ENCODE assay signal across 8 cellular contexts in the genomic region with DNA sequence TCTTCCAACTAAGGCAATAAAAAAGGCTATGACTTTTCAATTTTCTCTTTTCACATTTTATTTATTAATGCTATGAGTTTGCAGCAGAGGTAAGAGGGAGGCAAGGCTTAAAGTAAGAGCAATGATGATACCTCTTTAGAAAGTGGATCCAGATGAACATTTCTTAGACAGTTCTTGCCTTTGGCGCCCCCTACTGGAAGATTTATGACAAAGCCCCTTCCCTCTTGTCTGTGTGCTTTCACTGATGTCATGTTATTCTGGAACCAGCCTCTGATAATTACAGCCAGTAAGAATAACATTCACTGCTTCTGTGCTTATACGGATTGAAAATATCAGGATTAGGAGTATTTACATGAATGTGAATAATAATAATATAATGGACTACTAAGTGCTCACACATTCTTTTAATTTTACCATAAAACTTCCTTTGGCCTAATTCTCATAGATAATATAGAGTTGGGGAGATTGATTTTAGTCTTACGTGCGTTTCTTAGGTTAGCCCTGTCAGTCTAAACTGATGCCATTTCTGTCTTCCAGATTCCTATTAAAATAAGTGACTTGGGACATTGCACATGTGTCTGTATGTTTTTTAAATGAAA.
DNase-seq lines count a peak whose midpoint lies in the region; ATAC-seq and TF ChIP-seq lines count a peak whose summit lies in the region.

No MANE protein-coding gene starts in this region.

- H3K27ac ChIP-seq in KMS-11 = no peak overlapping the region
- no peak overlapping the region for H3K27ac ChIP-seq in fibroblast of lung (ENCODE audit: insufficient read depth, low read length)
- no peak overlapping the region for H3K27ac ChIP-seq in psoas muscle

- H3K79me2 ChIP-seq in KMS-11 (ENCODE audit: insufficient read depth, low read depth) (no peaks in the 10 kb centered on the region), fibroblast of lung (ENCODE audit: control insufficient read depth, insufficient read depth, low read length) (no peaks in the 10 kb centered on the region)

- no peaks in the 10 kb centered on the region for H3K36me3 Mint-ChIP-seq in activated naive CD8-positive, alpha-beta T cell treated with anti-CD3 and anti-CD28 coated beads, Interleukin-2, amount 50 U/mL, for 24 hours (ENCODE audit: low read depth)
- H3K36me3 Mint-ChIP-seq in activated naive CD8-positive, alpha-beta T cell treated with anti-CD3 and anti-CD28 coated beads for 36 hours = no peaks in the 10 kb centered on the region

- no peaks in the 10 kb centered on the region for H3K4me1 Mint-ChIP-seq in activated naive CD8-positive, alpha-beta T cell treated with anti-CD3 and anti-CD28 coated beads, Interleukin-2, amount 50 U/mL, for 24 hours
- H3K4me1 Mint-ChIP-seq in activated naive CD8-positive, alpha-beta T cell treated with anti-CD3 and anti-CD28 coated beads for 36 hours = no peaks in the 10 kb centered on the region

- no peaks in the 10 kb centered on the region for H3K27me3 Mint-ChIP-seq in activated naive CD8-positive, alpha-beta T cell treated with anti-CD3 and anti-CD28 coated beads, Interleukin-2, amount 50 U/mL, for 24 hours
- no peaks in the 10 kb centered on the region for H3K27me3 Mint-ChIP-seq in activated naive CD8-positive, alpha-beta T cell treated with anti-CD3 and anti-CD28 coated beads for 36 hours

- DNase-seq in activated naive CD8-positive, alpha-beta T cell treated with anti-CD3 and anti-CD28 coated beads, Interleukin-2, amount 50 U/mL, for 24 hours = peak; percentile 6
- DNase-seq in activated naive CD8-positive, alpha-beta T cell treated with anti-CD3 and anti-CD28 coated beads for 36 hours = no peak
- DNase-seq in SIG-M5 (lab: John Stamatoyannopoulos, UW) (peak; percentile 12), fibroblast of lung (ENCODE audit: low read depth in 2 of 2) (peak; percentile 3 to 64), psoas muscle (no peak)

- H3K9ac ChIP-seq in KMS-11 (no peak overlapping the region), fibroblast of lung (ENCODE audit: insufficient read depth, low read length) (no peak overlapping the region)

- WGBS in psoas muscle, 3 donors = 52 to 59% (median 57%) methylated on average over 4 of the region's 4 CpGs

- H3K4me1 ChIP-seq in KMS-11 (ENCODE audit: low read depth, poor library complexity, severe bottlenecking) (no peaks in the 10 kb centered on the region), fibroblast of lung (ENCODE audit: control insufficient read depth, extremely low read depth, insufficient read depth, low read length) (no peaks in the 10 kb centered on the region), psoas muscle (no peaks in the 10 kb centered on the region)

- intact Hi-C loops in psoas muscle (cut with DNase I) = no loop called here

- H4K20me1 ChIP-seq in KMS-11 (ENCODE audit: insufficient read depth) = no peaks in the 10 kb centered on the region
- no peaks in the 10 kb centered on the region for H4K20me1 ChIP-seq in fibroblast of lung (ENCODE audit: control insufficient read depth, extremely low read depth, insufficient read depth, low read length)

- TF ChIP-seq CTCF in KMS-11 (conservative IDR thresholded peaks at IDR 0.05; ENCODE audit: low read depth, low read length) = peak; percentile 64
- peak; percentile 50 to 68 for TF ChIP-seq CTCF in fibroblast of lung (conservative IDR thresholded peaks at IDR 0.05 in 1 of 2, IDR thresholded peaks at IDR 0.05 in 1 of 2; ENCODE audit: low read depth in 1 of 2, low read length in 2 of 2)
- peak; percentile 36 for TF ChIP-seq CTCF in psoas muscle (IDR thresholded peaks at IDR 0.05)

- H3K4me3 Mint-ChIP-seq in activated naive CD8-positive, alpha-beta T cell treated with anti-CD3 and anti-CD28 coated beads, Interleukin-2, amount 50 U/mL, for 24 hours = no peak overlapping the region
- no peak overlapping the region for H3K4me3 Mint-ChIP-seq in activated naive CD8-positive, alpha-beta T cell treated with anti-CD3 and anti-CD28 coated beads for 36 hours

- no peak overlapping the region for H2AFZ ChIP-seq in KMS-11 (ENCODE audit: low read depth)
- no peak overlapping the region for H2AFZ ChIP-seq in fibroblast of lung (ENCODE audit: low read length)

- H3K4me2 ChIP-seq in KMS-11 (no peak overlapping the region), fibroblast of lung (ENCODE audit: extremely low read depth, insufficient read depth, low read length) (no peak overlapping the region)

- H3K9me3 ChIP-seq in fibroblast of lung (ENCODE audit: control insufficient read depth, insufficient read depth, low read depth, low read length) = no peaks in the 10 kb centered on the region
- H3K9me3 ChIP-seq in psoas muscle = no peaks in the 10 kb centered on the region

- no peaks in the 10 kb centered on the region for H3K36me3 ChIP-seq in KMS-11 (ENCODE audit: insufficient read depth)
- H3K36me3 ChIP-seq in fibroblast of lung (ENCODE audit: control insufficient read depth, insufficient read depth, low read length) = no peaks in the 10 kb centered on the region
- H3K36me3 ChIP-seq in psoas muscle (ENCODE audit: insufficient read depth in 1 of 2, low read depth in 1 of 2) = no peaks in the 10 kb centered on the region

- no peak overlapping the region for H3K27ac Mint-ChIP-seq in activated naive CD8-positive, alpha-beta T cell treated with anti-CD3 and anti-CD28 coated beads, Interleukin-2, amount 50 U/mL, for 24 hours
- no peak overlapping the region for H3K27ac Mint-ChIP-seq in activated naive CD8-positive, alpha-beta T cell treated with anti-CD3 and anti-CD28 coated beads for 36 hours

- peaks cover 15% of the 10 kb centered on the region for H3K9me3 Mint-ChIP-seq in activated naive CD8-positive, alpha-beta T cell treated with anti-CD3 and anti-CD28 coated beads, Interleukin-2, amount 50 U/mL, for 24 hours
- H3K9me3 Mint-ChIP-seq in activated naive CD8-positive, alpha-beta T cell treated with anti-CD3 and anti-CD28 coated beads for 36 hours = peaks cover 15% of the 10 kb centered on the region

- H3K4me3 ChIP-seq in KMS-11 (IDR thresholded peaks at IDR 0.05; ENCODE audit: insufficient read depth, low read depth, low read length) = no peak overlapping the region
- no peak overlapping the region for H3K4me3 ChIP-seq in fibroblast of lung (replicated peaks in 1 of 4; ENCODE audit: control extremely low read depth in 1 of 4, insufficient read depth in 1 of 4, low read depth in 3 of 4, low read length in 4 of 4)
- H3K4me3 ChIP-seq in psoas muscle = no peak overlapping the region

- H3K27me3 ChIP-seq in KMS-11 (ENCODE audit: insufficient read depth, low read depth) (no peaks in the 10 kb centered on the region), fibroblast of lung (ENCODE audit: control insufficient read depth, insufficient read depth, low read length) (no peaks in the 10 kb centered on the region), psoas muscle (ENCODE audit: insufficient read depth in 3 of 3, low read length in 2 of 3) (no peaks in the 10 kb centered on the region)

- no peak for ATAC-seq in activated naive CD8-positive, alpha-beta T cell treated with anti-CD3 and anti-CD28 coated beads, Interleukin-2, amount 50 U/mL, for 24 hours
- no peak for ATAC-seq in psoas muscle
- ATAC-seq in GM21447 (IDR thresholded peaks at IDR 0.05; ENCODE audit: unreplicated experiment) = no peak
- no peak for ATAC-seq in GM18858 (IDR thresholded peaks at IDR 0.05; ENCODE audit: unreplicated experiment)

Comparison
In these comparisons a context has a peak if more than half of its experiments do, and no peak if none do; other contexts are left out.
1. DNase-seq: peak in activated naive CD8-positive, alpha-beta T cell treated with anti-CD3 and anti-CD28 coated beads, Interleukin-2, amount 50 U/mL, for 24 hours (single experiment), SIG-M5 (single experiment) and fibroblast of lung (2 of 2); none in activated naive CD8-positive, alpha-beta T cell treated with anti-CD3 and anti-CD28 coated beads for 36 hours (single experiment) and psoas muscle (0 of 2).
2. Peak in every context shown above with its lines, with median percentiles within 50 percentile points of each other: CTCF ChIP-seq.